2 cellular contexts compared by ENCODE assay signal in genomic region chr1:11729155-11729497, GRCh38.
A peak's percentile ranks its signal among the peaks of the same experiment; 100 is the strongest.
TF ChIP-seq lines count a peak whose summit lies in the region.

No MANE protein-coding gene starts in this region.

TF ChIP-seq in IMR-90, 13 proteins besides CTCF, POLR2A, EP300 and RAD21:
- TF ChIP-seq CHD1 (IDR thresholded peaks at IDR 0.05; ENCODE audit: low read depth, low read length): no peak
- no peak for TF ChIP-seq MAZ (IDR thresholded peaks at IDR 0.05; ENCODE audit: borderline replicate concordance, low read depth, low read length)
- TF ChIP-seq CEBPB (IDR thresholded peaks at IDR 0.05; ENCODE audit: low read depth, low read length): peak; percentile 48
- TF ChIP-seq RCOR1 (IDR thresholded peaks at IDR 0.05; ENCODE audit: insufficient replicate concordance, low read length): no peak
- TF ChIP-seq MAFK (IDR thresholded peaks at IDR 0.05; ENCODE audit: low read depth, low read length): no peak
- no peak for TF ChIP-seq MXI1 (IDR thresholded peaks at IDR 0.05; ENCODE audit: borderline replicate concordance, low read depth, low read length)

TF ChIP-seq in H1, 55 proteins besides CTCF, POLR2A, EP300 and RAD21:
- TF ChIP-seq TAF7 (optimal IDR thresholded peaks at IDR 0.05; ENCODE audit: borderline replicate concordance, low read depth, low read length): no peak
- TF ChIP-seq CEBPB (IDR thresholded peaks at IDR 0.05; ENCODE audit: low read depth, low read length): peak; percentile 56; the same call in 1 of the 2 replicates
